8 cellular contexts compared by ENCODE assay signal in genomic region chr17:60677308-60678117, GRCh38. TPM values are rescaled to one million over a fixed set of nuclear protein-coding genes. Genes with fewer than 3 reads are reported as not detected.
A peak's percentile ranks its signal among the peaks of the same experiment; 100 is the strongest.
DNase-seq lines count a peak whose midpoint lies in the region; ATAC-seq and TF ChIP-seq lines count a peak whose summit lies in the region.

Gene BCAS3, plus strand, starts transcription at chr17:60677851.

- no peaks in the 10 kb centered on the region for H3K27me3 ChIP-seq in Panc1 (ENCODE audit: control insufficient read depth, insufficient read depth, low read length)
- H3K27me3 ChIP-seq in esophagus squamous epithelium = no peaks in the 10 kb centered on the region

- peak in 3 of 4 donors; percentile 75 to 91 (median 83) for TF ChIP-seq POLR2A in esophagus squamous epithelium (IDR thresholded peaks at IDR 0.05)

- DNase-seq in DMS53 (lab: John Stamatoyannopoulos, UW) (peak; percentile 98), KG1 (lab: John Stamatoyannopoulos, UW) (peak; percentile 98), Panc1 (ENCODE audit: low read depth, low spot score) (peak; percentile 93), esophagus squamous epithelium (lab: John Stamatoyannopoulos, UW) (peak; percentile 97), myocyte (ENCODE audit: low read depth) (peak; percentile 100)
- peak; percentile 95 to 96 for DNase-seq in activated T-cell treated with anti-CD3 and anti-CD28 coated beads, Interleukin-2, amount 50 U/mL, for 48 hours
- peak; percentile 90 to 98 for DNase-seq in stimulated activated CD8-positive, alpha-beta memory T cell treated with anti-CD3 and anti-CD28 coated beads, Interleukin-7, amount 100 ng/mL, for 48 hours (ENCODE audit: extremely low read depth in 1 of 2, low read depth in 1 of 2)

- in situ Hi-C loops in Panc1 (cut with HindIII; ENCODE audit: low pct_unique_long_range_greater_than_20kb, low sequenced_read_pairs) = no loop called here

- intact Hi-C loops in Panc1 (cut with micrococcal nuclease; ENCODE audit: unreplicated experiment) = no loop called here
- intact Hi-C loops in esophagus squamous epithelium (cut with DNase I) = no loop called here

- CTCF ChIA-PET in Panc1 (lab: Charles Lee) = interaction anchor here (0.5 kb wide), 1 partner anchor 37 kb away, joined by 3 read pairs; no protein-coding TSS in a partner anchor

- H3K4me3 ChIP-seq in Panc1 (ENCODE audit: low read depth in 2 of 2, low read length in 2 of 2) (peak within 1 kb of the TSS; percentile 63 to 68), esophagus squamous epithelium (peak within 1 kb of the TSS; percentile 60 to 96 (median 94))

- TF ChIP-seq CTCF in Panc1 (IDR thresholded peaks at IDR 0.05) (no peak), esophagus squamous epithelium (IDR thresholded peaks at IDR 0.05) (no peak)

- 1 to 3% methylated on average over 34 to 39 of the region's 51 CpGs for WGBS in esophagus squamous epithelium, 2 donors

- no TSS peak for BruUV-seq in Panc1 (replicated peaks; lab: Mats Ljungman, UMichigan)

- H3K4me1 ChIP-seq in Panc1 (ENCODE audit: control insufficient read depth, insufficient read depth, low read length) = no peaks in the 10 kb centered on the region
- H3K4me1 ChIP-seq in esophagus squamous epithelium = peaks cover 11 to 20% (median 16%) of the 10 kb centered on the region in 3 donors

- no peaks in the 10 kb centered on the region; the same call in 1 of the 2 replicates for H3K36me3 ChIP-seq in Panc1 (ENCODE audit: control insufficient read depth, insufficient read depth, low read length)
- H3K36me3 ChIP-seq in esophagus squamous epithelium = peaks cover 0 to 24% (median 0%) of the 10 kb centered on the region in 3 donors

- POLR2A ChIA-PET in Panc1 (lab: Charles Lee) = no interaction called here

- ATAC-seq in GM21723 (IDR thresholded peaks at IDR 0.05; ENCODE audit: unreplicated experiment) (peak; percentile 97), Panc1 (peak; percentile 99)

- H3K27ac ChIP-seq in Panc1 (ENCODE audit: low read length) (peak within 1 kb of the TSS; percentile 75), esophagus squamous epithelium (peak within 1 kb of the TSS; percentile 85 to 93 (median 88))

- H3K9me3 ChIP-seq in Panc1 (ENCODE audit: control insufficient read depth, insufficient read depth, low read depth, low read length) (no peaks in the 10 kb centered on the region), esophagus squamous epithelium (no peaks in the 10 kb centered on the region)

RNA-seq across cellular contexts. Expression of gene BCAS3, which starts in this region (rescaled TPM):
- total RNA-seq in Panc1 (2021; ENCODE audit: unreplicated experiment) (9.3 TPM), esophagus squamous epithelium (10 to 100 TPM; 13.0 to 27.8 (median 20.7) TPM), myocyte (16.8 and 18.1 TPM in 2 replicates)
- 9.8 TPM for polyA plus RNA-seq in Panc1 (2012; ENCODE audit: insufficient read length)
- polyA plus RNA-seq in myocyte (2012) = 20.3 TPM

Comparison
In these comparisons a context has a peak if more than half of its experiments do, and no peak if none do; other contexts are left out.
1. Peak in every context shown above with its lines: DNase-seq, ATAC-seq, H3K4me3 ChIP-seq and H3K27ac ChIP-seq.